ENCODE assay signal across 22 cellular contexts in the genomic region with DNA sequence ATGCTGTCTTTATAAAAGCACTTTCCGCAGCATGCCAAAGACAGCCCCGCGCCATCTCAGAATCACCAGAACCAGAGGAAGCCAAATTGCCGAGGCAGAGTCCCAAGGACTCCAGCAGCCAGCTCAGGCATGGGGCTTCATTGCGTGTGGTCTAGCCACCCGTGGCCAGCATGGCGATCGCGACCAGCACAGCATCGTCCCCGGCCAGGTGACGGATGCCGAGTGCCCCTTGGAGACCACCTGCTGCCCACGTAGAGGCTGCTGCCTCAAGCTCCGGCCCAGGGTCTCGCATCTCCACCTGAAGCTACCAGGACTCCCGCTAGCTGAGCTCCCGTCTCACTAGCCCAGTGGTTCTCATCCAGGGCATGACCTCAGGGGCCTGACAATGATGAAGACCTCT.
"Had no signal": no experiment of that assay in that cellular context is flagged by ENCODE, and none has a peak within 500 bp of the region (broad histone marks: within the 10 kb centered on the region; RNA-seq: fewer than 3 reads in every experiment).

No MANE protein-coding gene starts in this region.

- H3K4me3 ChIP-seq: colonic mucosa, esophagus squamous epithelium, gastrocnemius medialis, heart right ventricle, left lung, lower lobe of right lung had no signal

- H3K27ac ChIP-seq: colonic mucosa, epithelial cell of prostate, esophagus squamous epithelium, gastrocnemius medialis, heart right ventricle, left lung, lower lobe of right lung had no signal

- ATAC-seq: effector memory CD8-positive, alpha-beta T cell; esophagus mucosa; gastrocnemius medialis; heart right ventricle; left cardiac atrium; left ventricle myocardium superior had no signal

- H3K4me1 ChIP-seq: gastrocnemius medialis had no signal

- H3K9me3 ChIP-seq: colonic mucosa, esophagus squamous epithelium, gastrocnemius medialis, left lung, lower lobe of right lung had no signal

- H3K36me3 ChIP-seq: colonic mucosa, gastrocnemius medialis, heart right ventricle, left lung, lower lobe of right lung had no signal

- H3K27me3 ChIP-seq: colonic mucosa had no signal

- DNase-seq: colonic mucosa; cortex of kidney; effector CD8-positive, alpha-beta T cell; effector memory CD8-positive, alpha-beta T cell; endodermal cell; erythroblast; esophagus squamous epithelium; foreskin fibroblast; foreskin melanocyte; gastrocnemius medialis; glutamatergic neuron; head of caudate nucleus; heart right ventricle; hippocampal formation; left cardiac atrium; left ventricle myocardium superior; lower lobe of right lung; mesendoderm; midbrain had no signal
